8 cellular contexts compared by ENCODE assay signal in genomic region chr18:47036298-47036874, GRCh38. TPM values are rescaled to one million over a fixed set of nuclear protein-coding genes. Genes with fewer than 3 reads are reported as not detected.
DNase-seq lines count a peak whose midpoint lies in the region; ATAC-seq and TF ChIP-seq lines count a peak whose summit lies in the region.

No MANE protein-coding gene starts in this region.

- no peaks in the 10 kb centered on the region for H4K20me1 ChIP-seq in Loucy (ENCODE audit: insufficient read depth, low read length, poor library complexity, severe bottlenecking)

- TF ChIP-seq CTCF in Loucy (conservative IDR thresholded peaks at IDR 0.05; ENCODE audit: low read length): peak; percentile 79
- peak; percentile 42 for TF ChIP-seq CTCF in brain microvascular endothelial cell (IDR thresholded peaks at IDR 0.05; ENCODE audit: low read depth, low read length, missing control alignments)

- no peak overlapping the region for H3K4me2 ChIP-seq in Loucy (ENCODE audit: low read depth, low read length, poor library complexity, severe bottlenecking)

- no peaks in the 10 kb centered on the region for H3K79me2 ChIP-seq in Loucy (ENCODE audit: insufficient read depth, low read length)

- H3K4me3 ChIP-seq in Loucy (ENCODE audit: low read length, poor library complexity, severe bottlenecking) (no peak overlapping the region), brain microvascular endothelial cell (ENCODE audit: low read depth, low read length) (no peak overlapping the region)

- no peaks in the 10 kb centered on the region for H3F3A ChIP-seq in Loucy (ENCODE audit: low read depth)

- H3K9me3 ChIP-seq in Loucy (ENCODE audit: insufficient read depth, low read depth, low read length): no peaks in the 10 kb centered on the region

- DNase-seq in NCI-H510A treated with DMSO at 0.1 percent for 48 hours (lab: John Stamatoyannopoulos, UW) (peak; percentile 29), NCI-H510A (lab: John Stamatoyannopoulos, UW) (no peak), brain microvascular endothelial cell (peak; percentile 36), non-pigmented ciliary epithelial cell (ENCODE audit: low read depth) (peak; percentile 4), sciatic nerve (ENCODE audit: low spot score) (no peak)

- no peak overlapping the region for H2AFZ ChIP-seq in Loucy (ENCODE audit: low read length)

- H3K9ac ChIP-seq in Loucy (ENCODE audit: low read depth, low read length, poor library complexity, severe bottlenecking): no peak overlapping the region

- intact Hi-C loops in sciatic nerve (cut with DNase I): no loop called here

- no peak overlapping the region for H3K27ac ChIP-seq in brain microvascular endothelial cell

- H3K27me3 ChIP-seq in Loucy (ENCODE audit: insufficient read depth, low read length, poor library complexity, severe bottlenecking) (no peaks in the 10 kb centered on the region), brain microvascular endothelial cell (replicated peaks) (no peaks in the 10 kb centered on the region)

- no peak for ATAC-seq in GM18873 (IDR thresholded peaks at IDR 0.05; ENCODE audit: low FRiP score, unreplicated experiment)
- ATAC-seq in sciatic nerve: no peak
- no peak for ATAC-seq in HG03135 (IDR thresholded peaks at IDR 0.05; ENCODE audit: unreplicated experiment)

- H3K36me3 ChIP-seq in Loucy (ENCODE audit: insufficient read depth, low read length): no peaks in the 10 kb centered on the region
- no peaks in the 10 kb centered on the region for H3K36me3 ChIP-seq in brain microvascular endothelial cell (replicated peaks)

- no peaks in the 10 kb centered on the region for H3K9me2 ChIP-seq in Loucy (replicated peaks; ENCODE audit: low read depth, low read length)

- in situ Hi-C loops in brain microvascular endothelial cell (cut with HindIII; ENCODE audit: low pct_ligation_motif_present, low sequenced_read_pairs): no loop called here

- no peaks in the 10 kb centered on the region for H3K4me1 ChIP-seq in Loucy (ENCODE audit: insufficient read depth, low read length, poor library complexity, severe bottlenecking)

RNA-seq across cellular contexts. Expression of gene ELOA2, which starts 1.0 kb away (rescaled TPM):
- not detected for total RNA-seq in sciatic nerve

Comparison
In these comparisons a context has a peak if more than half of its experiments do, and no peak if none do; other contexts are left out.
1. DNase-seq: peak in NCI-H510A treated with DMSO at 0.1 percent for 48 hours (single experiment), brain microvascular endothelial cell (single experiment) and non-pigmented ciliary epithelial cell (single experiment); none in NCI-H510A (single experiment) and sciatic nerve (single experiment).